Comparison of ENCODE assay signal across 18 cellular contexts in genomic region chr1:111762332-111762731, GRCh38. TPM values are rescaled to one million over a fixed set of nuclear protein-coding genes. Genes with fewer than 3 reads are reported as not detected.
DNase-seq lines count a peak whose midpoint lies in the region; ATAC-seq lines count a peak whose summit lies in the region.
"Had no signal": no experiment of that assay in that cellular context is flagged by ENCODE, and none has a peak within 500 bp of the region (broad histone marks: within the 10 kb centered on the region; RNA-seq: fewer than 3 reads in every experiment).

No MANE protein-coding gene starts in this region.

- peaks cover 10 to 84% of the 10 kb centered on the region in 2 experiments for H3K36me3 ChIP-seq in mesenchymal stem cell (ENCODE audit: control insufficient read depth in 1 of 2, insufficient read depth in 2 of 2, low read depth in 1 of 2, low read length in 2 of 2)

- H2BK5ac ChIP-seq in mesenchymal stem cell (ENCODE audit: low read depth, low read length, poor library complexity, severe bottlenecking) = no peak overlapping the region

- no peaks in the 10 kb centered on the region for H3K27me3 ChIP-seq in mesenchymal stem cell (ENCODE audit: control insufficient read depth in 1 of 2, insufficient read depth in 1 of 2, low read length in 2 of 2)
- H3K27me3 ChIP-seq: BE2C had no signal

- CTCF ChIA-PET in activated CD4-positive, alpha-beta T cell treated with anti-CD3 and anti-CD28 coated beads for 36 hours (lab: Charles Lee) = interaction anchor here (1.1 to 1.8 kb wide), 3 partner anchors 11 to 320 kb away, joined by 3 to 5 read pairs (median 4); no protein-coding TSS in a partner anchor
- CTCF ChIA-PET in T-cell (lab: Charles Lee) = interaction anchor here in 1 of 2 donors (0.5 to 1.3 kb wide), 4 partner anchors 11 to 1168 kb away, joined by 3 to 5 read pairs (median 4); no protein-coding TSS in a partner anchor

- no peak overlapping the region for H3K18ac ChIP-seq in mesenchymal stem cell (ENCODE audit: low read depth in 1 of 2, low read length in 2 of 2)

- H2BK120ac ChIP-seq in mesenchymal stem cell (ENCODE audit: low read depth, low read length) = no peak overlapping the region

- no peak overlapping the region for H3K4me2 ChIP-seq in mesenchymal stem cell (ENCODE audit: low read length, poor library complexity, severe bottlenecking)

- no peak for ATAC-seq in activated CD4-positive, alpha-beta T cell treated with anti-CD3 and anti-CD28 coated beads for 36 hours
- ATAC-seq in T-cell (replicated peaks in 1 of 4) = no peak
- no peak for ATAC-seq in HG02571 (IDR thresholded peaks at IDR 0.05; ENCODE audit: unreplicated experiment)
- no peak for ATAC-seq in GM18867 (IDR thresholded peaks at IDR 0.05; ENCODE audit: unreplicated experiment)
- ATAC-seq: K562 had no signal

- H3K4ac ChIP-seq in mesenchymal stem cell (ENCODE audit: low read depth in 1 of 2, low read length in 2 of 2) = no peak overlapping the region

- H3K4me1 Mint-ChIP-seq in activated CD4-positive, alpha-beta T cell treated with anti-CD3 and anti-CD28 coated beads for 36 hours = peaks cover 22% of the 10 kb centered on the region
- H3K4me1 Mint-ChIP-seq in T-cell = peaks cover 19 to 29% (median 22%) of the 10 kb centered on the region in 3 donors

- intact Hi-C loops in activated CD4-positive, alpha-beta T cell treated with anti-CD3 and anti-CD28 coated beads for 36 hours (cut with DNase I, micrococcal nuclease) = no loop called here

- no peaks in the 10 kb centered on the region for H3K9me3 ChIP-seq in mesenchymal stem cell (ENCODE audit: control insufficient read depth, low read length)
- H3K9me3 ChIP-seq: BE2C, HAP-1 had no signal

- no peak for DNase-seq in activated CD4-positive, alpha-beta T cell treated with anti-CD3 and anti-CD28 coated beads for 36 hours
- DNase-seq in activated CD4-positive, alpha-beta T cell treated with anti-CD3 and anti-CD28 coated beads, Interleukin-2, amount 50 U/mL, for 4 hours = no peak
- DNase-seq in ELR (ENCODE audit: low read depth) = peak; percentile 20
- no peak for DNase-seq in T-cell
- DNase-seq in mesenchymal stem cell = no peak
- no peak for DNase-seq in GM19240 (ENCODE audit: insufficient read length, low spot score)
- DNase-seq: 8988T; BE2C; C1 segment of cervical spinal cord; CD4-positive, CD25-positive, alpha-beta regulatory T cell; CD8-positive, alpha-beta memory T cell; COR-L47; GF-D8 had no signal

- H3K4me1 ChIP-seq in mesenchymal stem cell (ENCODE audit: control insufficient read depth, insufficient read depth, low read depth, low read length) = no peaks in the 10 kb centered on the region
- H3K4me1 ChIP-seq: BE2C had no signal

- H3K23ac ChIP-seq in mesenchymal stem cell (ENCODE audit: low read length in 2 of 2) = no peak overlapping the region

- no peak overlapping the region for H3K27ac ChIP-seq in mesenchymal stem cell (ENCODE audit: low read length, poor library complexity, severe bottlenecking)
- H3K27ac ChIP-seq: HL-60 had no signal

- H3K36me3 Mint-ChIP-seq in activated CD4-positive, alpha-beta T cell treated with anti-CD3 and anti-CD28 coated beads for 36 hours (ENCODE audit: low read depth) = peaks cover 49% of the 10 kb centered on the region
- peaks cover 60% of the 10 kb centered on the region for H3K36me3 Mint-ChIP-seq in T-cell

- no peak overlapping the region for H2AK5ac ChIP-seq in mesenchymal stem cell (ENCODE audit: low read length, severe bottlenecking)

- no peak overlapping the region for H3K4me3 ChIP-seq in mesenchymal stem cell (ENCODE audit: insufficient read depth in 1 of 2, low read depth in 1 of 2, low read length in 2 of 2)
- H3K4me3 ChIP-seq: HAP-1, K562 had no signal

- no peak overlapping the region for H2BK15ac ChIP-seq in mesenchymal stem cell (ENCODE audit: low read depth, poor library complexity, severe bottlenecking)

- peak overlapping the region; percentile 19 for H3K9ac ChIP-seq in mesenchymal stem cell (ENCODE audit: low read length)

- H3K4me3 Mint-ChIP-seq in activated CD4-positive, alpha-beta T cell treated with anti-CD3 and anti-CD28 coated beads for 36 hours = no peak overlapping the region
- no peak overlapping the region for H3K4me3 Mint-ChIP-seq in T-cell
- H3K4me3 Mint-ChIP-seq: CD8-positive, alpha-beta memory T cell had no signal

- no peak overlapping the region for H4K8ac ChIP-seq in mesenchymal stem cell (ENCODE audit: low read length)

- H3K27ac Mint-ChIP-seq in activated CD4-positive, alpha-beta T cell treated with anti-CD3 and anti-CD28 coated beads for 36 hours = peak overlapping the region; percentile 23
- H3K27ac Mint-ChIP-seq in T-cell = peak overlapping the region; percentile 28 to 41
- H3K27ac Mint-ChIP-seq: CD4-positive, CD25-positive, alpha-beta regulatory T cell had no signal

- no peak overlapping the region for H3K14ac ChIP-seq in mesenchymal stem cell (ENCODE audit: low read length in 2 of 2)

- no peak overlapping the region for H2BK12ac ChIP-seq in mesenchymal stem cell (ENCODE audit: low read length in 2 of 2)

- H4K91ac ChIP-seq in mesenchymal stem cell (ENCODE audit: low read length) = no peak overlapping the region

- POLR2A ChIA-PET in activated CD4-positive, alpha-beta T cell treated with anti-CD3 and anti-CD28 coated beads for 36 hours (lab: Charles Lee) = no interaction called here
- POLR2A ChIA-PET in T-cell (lab: Charles Lee) = no interaction called here

- no peaks in the 10 kb centered on the region for H3K9me3 Mint-ChIP-seq in activated CD4-positive, alpha-beta T cell treated with anti-CD3 and anti-CD28 coated beads for 36 hours (ENCODE audit: low read depth)
- H3K9me3 Mint-ChIP-seq in T-cell = no peaks in the 10 kb centered on the region
- H3K9me3 Mint-ChIP-seq: CD4-positive, CD25-positive, alpha-beta regulatory T cell; CD8-positive, alpha-beta memory T cell had no signal

- peaks cover 18% of the 10 kb centered on the region for H3K79me1 ChIP-seq in mesenchymal stem cell (replicated peaks; ENCODE audit: low read length, poor library complexity, severe bottlenecking)

- no peak overlapping the region for H2AFZ ChIP-seq in mesenchymal stem cell (ENCODE audit: low read depth, low read length)

- 97% methylated on average over 1 of the region's 2 CpGs for WGBS in mesenchymal stem cell

- no peaks in the 10 kb centered on the region for H3K27me3 Mint-ChIP-seq in activated CD4-positive, alpha-beta T cell treated with anti-CD3 and anti-CD28 coated beads for 36 hours
- no peaks in the 10 kb centered on the region for H3K27me3 Mint-ChIP-seq in T-cell
- H3K27me3 Mint-ChIP-seq: CD4-positive, CD25-positive, alpha-beta regulatory T cell; CD8-positive, alpha-beta memory T cell had no signal

RNA-seq across cellular contexts. Expression of gene DDX20, which starts 6.6 kb away (rescaled TPM):
- 10 to 100 TPM; 13.5 to 13.6 TPM for total RNA-seq in activated CD4-positive, alpha-beta T cell treated with anti-CD3 and anti-CD28 coated beads for 36 hours
- 10 to 100 TPM; 16.7 to 19.8 (median 17.5) TPM for total RNA-seq in T-cell
- polyA plus RNA-seq in mesenchymal stem cell (2013, experiment 1 of 2) = 8.2 TPM
- 9.0 TPM for polyA plus RNA-seq in mesenchymal stem cell (2013, experiment 2 of 2)

RNA-seq across cellular contexts. Expression of gene INKA2, which starts 23.1 kb away (rescaled TPM):
- under 1 TPM; 0.25 to 0.49 TPM for total RNA-seq in activated CD4-positive, alpha-beta T cell treated with anti-CD3 and anti-CD28 coated beads for 36 hours
- 1 to 10 TPM in 3 of 5 donors, not detected in 2; 1.2 to 2.7 (median 1.2) TPM for total RNA-seq in T-cell
- polyA plus RNA-seq in mesenchymal stem cell (2013, experiment 1 of 2) = 4.3 TPM
- 3.7 TPM for polyA plus RNA-seq in mesenchymal stem cell (2013, experiment 2 of 2)
- total RNA-seq: CD4-positive, CD25-positive, alpha-beta regulatory T cell had no signal
- polyA plus RNA-seq: CD8-positive, alpha-beta memory T cell had no signal
